Comparison of ENCODE assay signal across 8 cellular contexts in genomic region chr10:19817251-19818046, GRCh38. TPM values are rescaled to one million over a fixed set of nuclear protein-coding genes. Genes with fewer than 3 reads are reported as not detected.
DNase-seq lines count a peak whose midpoint lies in the region; ATAC-seq and TF ChIP-seq lines count a peak whose summit lies in the region.
"Had no signal": no experiment of that assay in that cellular context is flagged by ENCODE, and none has a peak within 500 bp of the region (broad histone marks: within the 10 kb centered on the region; RNA-seq: fewer than 3 reads in every experiment).

No MANE protein-coding gene starts in this region.

- peak overlapping the region; percentile 63 for H2AFZ ChIP-seq in MM.1S (ENCODE audit: low read length)

- H3K27me3 ChIP-seq in MM.1S (replicated peaks; ENCODE audit: insufficient read depth, low read length) (0 out of 2 replicates have a peak, but pooled peaks cover 3% of the 10 kb centered on the region), endocrine pancreas (ENCODE audit: control insufficient read depth, insufficient read depth, low read length) (no peaks in the 10 kb centered on the region), muscle layer of colon (ENCODE audit: control insufficient read depth in 1 of 2, insufficient read depth in 2 of 2, low read length in 2 of 2) (peaks cover 0 to 15% of the 10 kb centered on the region in 2 donors), uterus (no peaks in the 10 kb centered on the region)

- peak overlapping the region; percentile 67 for H3K4me2 ChIP-seq in MM.1S (ENCODE audit: low read depth, low read length)

- no peaks in the 10 kb centered on the region for H3K9me3 ChIP-seq in MM.1S (replicated peaks; ENCODE audit: insufficient read depth, low read length)
- H3K9me3 ChIP-seq in endocrine pancreas (ENCODE audit: control insufficient read depth, low read length): no peaks in the 10 kb centered on the region
- H3K9me3 ChIP-seq in muscle layer of colon (ENCODE audit: low read length): no peaks in the 10 kb centered on the region
- H3K9me3 ChIP-seq in uterus: no peaks in the 10 kb centered on the region

- H3K4me1 ChIP-seq in MM.1S (ENCODE audit: low read length) (no peaks in the 10 kb centered on the region), endocrine pancreas (ENCODE audit: control insufficient read depth, insufficient read depth, low read length) (peaks cover 4% of the 10 kb centered on the region), muscle layer of colon (ENCODE audit: insufficient read depth, low read length) (peaks cover 7% of the 10 kb centered on the region), uterus (no peaks in the 10 kb centered on the region)

- DNase-seq in MM.1S (peak; percentile 24), uterus (peak; percentile 36 to 42), putamen (ENCODE audit: low spot score) (no peak)
- DNase-seq in activated CD4-positive, alpha-beta T cell treated with anti-CD3 and anti-CD28 coated beads, Interleukin-2, amount 50 U/mL, for 48 hours: no peak

- no peaks in the 10 kb centered on the region for H3K79me2 ChIP-seq in MM.1S (ENCODE audit: low read length)

- TF ChIP-seq CTCF in MM.1S (IDR thresholded peaks at IDR 0.05; ENCODE audit: low read length) (0 out of 2 replicates have a peak, but pooled peaks have one; percentile 5), uterus (IDR thresholded peaks at IDR 0.05) (peak in 2 of 4 experiments; percentile 9 to 17)

- H3K36me3 ChIP-seq in MM.1S (replicated peaks; ENCODE audit: insufficient read depth, low read length): no peaks in the 10 kb centered on the region
- no peaks in the 10 kb centered on the region for H3K36me3 ChIP-seq in endocrine pancreas (ENCODE audit: control insufficient read depth, insufficient read depth, low read length)
- no peaks in the 10 kb centered on the region for H3K36me3 ChIP-seq in muscle layer of colon (ENCODE audit: insufficient read depth, low read length)
- no peaks in the 10 kb centered on the region for H3K36me3 ChIP-seq in uterus

- H3K9me2 ChIP-seq in MM.1S (replicated peaks; ENCODE audit: insufficient read depth, low read length): no peaks in the 10 kb centered on the region

- H4K20me1 ChIP-seq in MM.1S (ENCODE audit: insufficient read depth, low read length): no peaks in the 10 kb centered on the region

- H3K4me3 ChIP-seq in MM.1S (ENCODE audit: low read length) (peak overlapping the region; percentile 85), endocrine pancreas (ENCODE audit: control insufficient read depth, insufficient read depth, low read length) (peak overlapping the region; percentile 79), muscle layer of colon (ENCODE audit: low read depth in 1 of 2, low read length in 2 of 2) (peak overlapping the region; percentile 96 to 97), uterus (peak overlapping the region; percentile 72 to 73)

- H3K9ac ChIP-seq in MM.1S (ENCODE audit: low read length) (peak overlapping the region; percentile 37; the same call in 1 of the 2 replicates), endocrine pancreas (ENCODE audit: control insufficient read depth, insufficient read depth, low read length) (peak overlapping the region; percentile 70), muscle layer of colon (ENCODE audit: low read length) (peak overlapping the region; percentile 71)

- intact Hi-C loops in uterus (cut with DNase I; ENCODE audit: low total_unique reads): no loop called here

- TF ChIP-seq POLR2A in uterus (IDR thresholded peaks at IDR 0.05): no peak

- peak; percentile 28 for ATAC-seq in GM19397 (IDR thresholded peaks at IDR 0.05; ENCODE audit: unreplicated experiment)

- H3K27ac ChIP-seq in MM.1S (ENCODE audit: low read length) (no peak overlapping the region), muscle layer of colon (ENCODE audit: low read depth, low read length) (peak overlapping the region; percentile 77), uterus (peak overlapping the region; percentile 87 to 88)

- no peaks in the 10 kb centered on the region for H3F3A ChIP-seq in MM.1S (ENCODE audit: insufficient read depth, low read length)

RNA-seq across cellular contexts. Expression of gene PLXDC2, which starts 1.2 kb away (rescaled TPM):
- total RNA-seq in uterus: 10 to 100 TPM; 39.4 to 59.2 (median 52.2) TPM
- total RNA-seq: T-helper 2 cell treated with Interferon-gamma antibody and Interleukin-4, amounts not matched to agents 100 ng/mL and 5 ng/mL, for 36 hours had no signal

Comparison
In these comparisons a context has a peak if more than half of its experiments do, and no peak if none do; other contexts are left out.
1. DNase-seq: peak in MM.1S (single experiment) and uterus (2 of 2); none in putamen (single experiment) and activated CD4-positive, alpha-beta T cell treated with anti-CD3 and anti-CD28 coated beads, Interleukin-2, amount 50 U/mL, for 48 hours (0 of 2).
2. Peak in every context shown above with its lines, with median percentiles within 50 percentile points of each other: H3K4me3 ChIP-seq and H3K9ac ChIP-seq.